28 cellular contexts compared by ENCODE assay signal in the genomic region with DNA sequence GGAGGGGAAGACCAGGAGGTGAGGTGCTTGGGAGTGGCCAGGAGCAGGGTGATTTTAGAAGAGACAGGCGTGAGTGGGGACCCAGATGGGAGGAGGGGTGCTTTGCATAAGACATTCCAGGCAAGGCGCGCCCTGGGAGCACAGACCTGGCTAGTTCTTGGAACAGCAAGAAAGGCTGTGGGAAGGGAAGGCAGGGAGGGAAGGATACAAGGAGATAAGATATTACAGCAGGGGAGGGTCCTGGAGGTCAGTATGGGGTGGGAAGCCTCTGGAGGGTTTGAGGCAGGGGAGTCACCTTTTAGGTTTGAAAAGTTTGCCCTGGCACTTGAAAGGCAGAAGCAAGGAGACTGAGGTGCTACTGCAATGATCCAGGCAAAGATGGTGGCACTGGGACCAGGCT.
"Had no signal": no experiment of that assay in that cellular context is flagged by ENCODE, and none has a peak within 500 bp of the region (broad histone marks: within the 10 kb centered on the region; RNA-seq: fewer than 3 reads in every experiment).

No MANE protein-coding gene starts in this region.

- H3K4me1 ChIP-seq: lower lobe of right lung, prostate gland, tibial nerve, upper lobe of left lung had no signal

- H3K4me3 ChIP-seq: esophagus squamous epithelium, lower lobe of right lung, prostate gland, right atrium auricular region, smooth muscle cell, thoracic aorta, tibial nerve, upper lobe of left lung had no signal

- H3K27ac Mint-ChIP-seq: endodermal cell; natural killer cell; stimulated activated naive CD8-positive, alpha-beta T cell treated with anti-CD3 and anti-CD28 coated beads, Interleukin-15, Interleukin-2, amounts not matched to agents 100 ng/mL and 50 ng/mL, for 24 hours had no signal

- H3K4me3 Mint-ChIP-seq: central memory CD8-positive, alpha-beta T cell; endodermal cell; immature natural killer cell; natural killer cell; stimulated activated naive CD8-positive, alpha-beta T cell treated with anti-CD3 and anti-CD28 coated beads, Interleukin-15, Interleukin-2, amounts not matched to agents 100 ng/mL and 50 ng/mL, for 24 hours had no signal

- H3K36me3 ChIP-seq: esophagus squamous epithelium, lower lobe of right lung, prostate gland, right atrium auricular region, thoracic aorta, tibial nerve, upper lobe of left lung had no signal

- H3K9me3 Mint-ChIP-seq: central memory CD8-positive, alpha-beta T cell; endodermal cell; immature natural killer cell had no signal

- H3K36me3 Mint-ChIP-seq: natural killer cell had no signal

- H3K4me2 ChIP-seq: smooth muscle cell had no signal

- FAIRE-seq: endothelial cell of umbilical vein, urothelium cell line had no signal

- DNase-seq: cortex of kidney; effector CD4-positive, alpha-beta T cell; endodermal cell; esophagus squamous epithelium; foreskin melanocyte; glutamatergic neuron; hypothalamus; immature natural killer cell; islet precursor cell; kidney glomerular epithelial cell; left colon; left ventricle myocardium superior; lower lobe of right lung; natural killer cell; stimulated activated CD4-positive, alpha-beta T cell treated with anti-CD3 and anti-CD28 coated beads, Interleukin-12 subunit alpha, Interleukin-12 subunit beta, amount 100 ng/mL, for 4 hours; stimulated activated CD4-positive, alpha-beta T cell treated with anti-CD3 and anti-CD28 coated beads, Interleukin-1b, Interleukin-23, amount 100 ng/mL, for 48 hours; stimulated activated CD4-positive, alpha-beta T cell treated with anti-CD3 and anti-CD28 coated beads, Interleukin-4, amount 100 ng/mL, for 1 hour; stimulated activated CD8-positive, alpha-beta memory T cell treated with anti-CD3 and anti-CD28 coated beads, Interleukin-4, amount 100 ng/mL, for 48 hours had no signal

- H3K9me3 ChIP-seq: esophagus squamous epithelium, lower lobe of right lung, prostate gland, right atrium auricular region, thoracic aorta, upper lobe of left lung had no signal

- H3K27ac ChIP-seq: esophagus squamous epithelium, lower lobe of right lung, prostate gland, right atrium auricular region, thoracic aorta, tibial nerve, upper lobe of left lung had no signal

- ATAC-seq: left colon, left ventricle myocardium superior, lower lobe of right lung, natural killer cell had no signal

- H3K27me3 ChIP-seq: right atrium auricular region, tibial nerve, upper lobe of left lung had no signal
